32 cellular contexts compared by ENCODE assay signal in the genomic region with DNA sequence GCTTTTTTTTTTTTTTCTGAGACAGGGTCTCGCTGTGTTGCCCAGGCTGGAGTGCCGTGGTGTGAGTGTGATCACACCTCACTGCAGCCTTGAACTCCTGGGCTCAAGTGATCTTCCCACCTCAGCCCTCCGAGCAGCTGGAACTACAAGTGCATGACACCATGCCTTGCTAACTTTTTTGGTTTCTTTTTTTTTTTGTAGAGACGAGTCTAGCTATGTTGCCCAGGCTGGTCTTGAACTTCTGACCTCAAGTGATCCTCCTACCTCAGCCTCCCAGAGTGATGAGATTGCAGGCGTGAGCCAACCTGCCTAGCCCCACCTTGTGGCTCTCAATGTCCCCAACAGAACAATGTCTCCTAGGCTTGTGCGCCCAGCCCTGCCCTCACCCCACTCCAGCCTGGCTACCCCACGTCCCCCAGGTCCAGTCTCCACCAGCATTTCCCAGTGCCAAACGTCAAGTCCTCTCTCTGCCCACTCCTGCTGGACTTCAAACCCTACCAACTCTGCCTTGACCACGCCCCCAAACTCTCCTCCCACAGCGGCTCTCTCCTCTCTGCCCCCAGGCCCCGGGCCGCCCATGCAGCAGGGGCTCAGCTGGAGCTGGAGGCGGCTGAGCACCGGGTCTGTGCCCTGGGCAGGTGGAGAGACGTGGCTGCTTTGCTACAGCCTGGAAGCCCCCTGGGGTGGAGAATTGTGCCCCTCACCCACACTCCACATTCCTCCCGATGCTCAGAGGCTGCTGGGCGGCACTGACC. TPM values are rescaled to one million over a fixed set of nuclear protein-coding genes. Genes with fewer than 3 reads are reported as not detected.
A peak's percentile ranks its signal among the peaks of the same experiment; 100 is the strongest.
DNase-seq lines count a peak whose midpoint lies in the region; ATAC-seq, FAIRE-seq and TF ChIP-seq lines count a peak whose summit lies in the region.
"Had no signal": no experiment of that assay in that cellular context is flagged by ENCODE, and none has a peak within 500 bp of the region (broad histone marks: within the 10 kb centered on the region; RNA-seq: fewer than 3 reads in every experiment).

No MANE protein-coding gene starts in this region.

- intact Hi-C loops in kidney (cut with DNase I): no loop called here

- peaks cover 50% of the 10 kb centered on the region for H3K4me1 ChIP-seq in BLaER1
- H3K4me1 ChIP-seq in CD4-positive, CD25-positive, alpha-beta regulatory T cell (ENCODE audit: control insufficient read depth, insufficient read depth, low read length, poor library complexity, severe bottlenecking): no peaks in the 10 kb centered on the region
- H3K4me1 ChIP-seq in kidney (ENCODE audit: control insufficient read depth in 1 of 2, insufficient read depth in 1 of 2, low read depth in 1 of 2, low read length in 2 of 2): no peaks in the 10 kb centered on the region
- H3K4me1 ChIP-seq: esophagus muscularis mucosa, heart left ventricle, sigmoid colon had no signal

- ATAC-seq in CD4-positive, CD25-positive, alpha-beta regulatory T cell (ENCODE audit: low read depth in 2 of 2): no peak
- ATAC-seq in T-helper 17 cell (no peak), GM19463 (IDR thresholded peaks at IDR 0.05; ENCODE audit: unreplicated experiment) (no peak), GM19397 (IDR thresholded peaks at IDR 0.05; ENCODE audit: unreplicated experiment) (no peak)
- ATAC-seq: activated CD4-positive, alpha-beta T cell treated with anti-CD3 and anti-CD28 coated beads for 36 hours; heart left ventricle had no signal

- DNase-seq in CD4-positive, CD25-positive, alpha-beta regulatory T cell: no peak
- DNase-seq in T-helper 17 cell: no peak
- DNase-seq in kidney: peak; percentile 70
- no peak for DNase-seq in activated CD4-positive, alpha-beta T cell treated with anti-CD3 and anti-CD28 coated beads, Interleukin-2, amount 10 ng/mL, durations not matched to agents 7 days and 5 days
- DNase-seq: activated CD4-positive, alpha-beta T cell treated with anti-CD3 and anti-CD28 coated beads for 36 hours; activated gamma-delta T cell; foreskin fibroblast; GDM1; KG1; MG63; NCI-H1417 treated with DMSO at 0.1 percent for 48 hours; NCI-H2081 treated with DMSO at 0.1 percent for 48 hours; NCI-H345; SIG-M5; sigmoid colon; stimulated activated CD4-positive, alpha-beta T cell treated with anti-CD3 and anti-CD28 coated beads, Interleukin-4, amount 100 ng/mL, for 24 hours; SW 1271; T-helper 9 cell; trophoblast cell had no signal

- H3K27ac ChIP-seq in BLaER1 (no peak overlapping the region), kidney (ENCODE audit: low read depth in 2 of 2, low read length in 2 of 2) (no peak overlapping the region)
- H3K27ac ChIP-seq in CD4-positive, CD25-positive, alpha-beta regulatory T cell (ENCODE audit: insufficient read depth, low read length, poor library complexity, severe bottlenecking): no peak overlapping the region
- H3K27ac ChIP-seq: esophagus muscularis mucosa, heart left ventricle, neutrophil, sigmoid colon had no signal

- CTCF ChIA-PET in activated CD4-positive, alpha-beta T cell treated with anti-CD3 and anti-CD28 coated beads, Interleukin-2, amount 10 ng/mL, durations not matched to agents 7 days and 5 days (lab: Charles Lee): no interaction called here

- peak overlapping the region; percentile 70 for H3K4me2 ChIP-seq in BLaER1

- peak overlapping the region in 2 of 3 donors; percentile 20 to 77 for H3K27ac Mint-ChIP-seq in CD4-positive, CD25-positive, alpha-beta regulatory T cell
- peak overlapping the region; percentile 72 for H3K27ac Mint-ChIP-seq in T-helper 17 cell
- H3K27ac Mint-ChIP-seq in activated CD4-positive, alpha-beta T cell treated with anti-CD3 and anti-CD28 coated beads, Interleukin-2, amount 10 ng/mL, durations not matched to agents 7 days and 5 days: no peak overlapping the region
- H3K27ac Mint-ChIP-seq: activated CD4-positive, alpha-beta T cell treated with anti-CD3 and anti-CD28 coated beads for 36 hours; dendritic cell treated with granulocyte-macrophage colony-stimulating factor and Interleukin-4, amounts not matched to agents 40 ng/mL and 50 ng/mL, for 4 days; mesothelial cell of epicardium had no signal

- no peak overlapping the region for H3K9ac ChIP-seq in BLaER1
- H3K9ac ChIP-seq in kidney (ENCODE audit: low read length in 2 of 2): no peak overlapping the region

- peaks cover 0 to 2% (median 0%) of the 10 kb centered on the region in 4 donors for H3K4me1 Mint-ChIP-seq in CD4-positive, CD25-positive, alpha-beta regulatory T cell
- H3K4me1 Mint-ChIP-seq in T-helper 17 cell: no peaks in the 10 kb centered on the region
- H3K4me1 Mint-ChIP-seq in activated CD4-positive, alpha-beta T cell treated with anti-CD3 and anti-CD28 coated beads, Interleukin-2, amount 10 ng/mL, durations not matched to agents 7 days and 5 days: no peaks in the 10 kb centered on the region
- H3K4me1 Mint-ChIP-seq: activated CD4-positive, alpha-beta T cell treated with anti-CD3 and anti-CD28 coated beads for 36 hours; CD14-positive monocyte; central memory CD8-positive, alpha-beta T cell; mesothelial cell of epicardium had no signal

- no peaks in the 10 kb centered on the region for H4K20me1 ChIP-seq in BLaER1

- no peaks in the 10 kb centered on the region for H3K27me3 Mint-ChIP-seq in CD4-positive, CD25-positive, alpha-beta regulatory T cell
- no peaks in the 10 kb centered on the region for H3K27me3 Mint-ChIP-seq in T-helper 17 cell
- H3K27me3 Mint-ChIP-seq in activated CD4-positive, alpha-beta T cell treated with anti-CD3 and anti-CD28 coated beads, Interleukin-2, amount 10 ng/mL, durations not matched to agents 7 days and 5 days: no peaks in the 10 kb centered on the region
- H3K27me3 Mint-ChIP-seq: activated CD4-positive, alpha-beta T cell treated with anti-CD3 and anti-CD28 coated beads for 36 hours; central memory CD8-positive, alpha-beta T cell; dendritic cell treated with granulocyte-macrophage colony-stimulating factor and Interleukin-4, amounts not matched to agents 40 ng/mL and 50 ng/mL, for 4 days had no signal

- POLR2A ChIA-PET in activated CD4-positive, alpha-beta T cell treated with anti-CD3 and anti-CD28 coated beads, Interleukin-2, amount 10 ng/mL, durations not matched to agents 7 days and 5 days (lab: Charles Lee): no interaction called here

- no peak for TF ChIP-seq CTCF in kidney (IDR thresholded peaks at IDR 0.05; ENCODE audit: borderline replicate concordance, extremely low read depth, insufficient read depth)

- H3K4me3 Mint-ChIP-seq in CD4-positive, CD25-positive, alpha-beta regulatory T cell: peak overlapping the region in 1 of 4 donors; percentile 38
- H3K4me3 Mint-ChIP-seq in T-helper 17 cell: no peak overlapping the region
- no peak overlapping the region for H3K4me3 Mint-ChIP-seq in activated CD4-positive, alpha-beta T cell treated with anti-CD3 and anti-CD28 coated beads, Interleukin-2, amount 10 ng/mL, durations not matched to agents 7 days and 5 days
- H3K4me3 Mint-ChIP-seq: activated CD4-positive, alpha-beta T cell treated with anti-CD3 and anti-CD28 coated beads for 36 hours; CD14-positive monocyte; central memory CD8-positive, alpha-beta T cell; dendritic cell treated with granulocyte-macrophage colony-stimulating factor and Interleukin-4, amounts not matched to agents 40 ng/mL and 50 ng/mL, for 4 days; mesothelial cell of epicardium had no signal

- H3K9me3 ChIP-seq in BLaER1: no peaks in the 10 kb centered on the region
- H3K9me3 ChIP-seq in CD4-positive, CD25-positive, alpha-beta regulatory T cell (ENCODE audit: control insufficient read depth in 2 of 2, low read length in 2 of 2): no peaks in the 10 kb centered on the region
- H3K9me3 ChIP-seq in T-helper 17 cell (ENCODE audit: control insufficient read depth, low read length, poor library complexity, severe bottlenecking): no peaks in the 10 kb centered on the region
- H3K9me3 ChIP-seq in kidney (ENCODE audit: control insufficient read depth in 1 of 2, low read length in 2 of 2): no peaks in the 10 kb centered on the region
- H3K9me3 ChIP-seq: esophagus muscularis mucosa, heart left ventricle, MG63, neutrophil, sigmoid colon had no signal

- no peaks in the 10 kb centered on the region for H3K27me3 ChIP-seq in BLaER1
- H3K27me3 ChIP-seq in CD4-positive, CD25-positive, alpha-beta regulatory T cell (ENCODE audit: control insufficient read depth, insufficient read depth, low read length): no peaks in the 10 kb centered on the region
- H3K27me3 ChIP-seq: esophagus muscularis mucosa, heart left ventricle, MG63, neutrophil, sigmoid colon had no signal

- H3K9me3 Mint-ChIP-seq in CD4-positive, CD25-positive, alpha-beta regulatory T cell: no peaks in the 10 kb centered on the region
- no peaks in the 10 kb centered on the region for H3K9me3 Mint-ChIP-seq in activated CD4-positive, alpha-beta T cell treated with anti-CD3 and anti-CD28 coated beads, Interleukin-2, amount 10 ng/mL, durations not matched to agents 7 days and 5 days
- H3K9me3 Mint-ChIP-seq: CD14-positive monocyte; central memory CD8-positive, alpha-beta T cell; dendritic cell treated with granulocyte-macrophage colony-stimulating factor and Interleukin-4, amounts not matched to agents 40 ng/mL and 50 ng/mL, for 4 days; mesothelial cell of epicardium had no signal

- no peak overlapping the region for H3K4me3 ChIP-seq in BLaER1
- H3K4me3 ChIP-seq in CD4-positive, CD25-positive, alpha-beta regulatory T cell (ENCODE audit: low read depth, low read length): no peak overlapping the region
- H3K4me3 ChIP-seq in kidney (ENCODE audit: low read length in 2 of 2): no peak overlapping the region
- H3K4me3 ChIP-seq: esophagus muscularis mucosa, heart left ventricle, MG63, sigmoid colon had no signal

- peaks cover 28% of the 10 kb centered on the region for H3K36me3 Mint-ChIP-seq in CD4-positive, CD25-positive, alpha-beta regulatory T cell
- no peaks in the 10 kb centered on the region for H3K36me3 Mint-ChIP-seq in T-helper 17 cell (ENCODE audit: low read depth)
- H3K36me3 Mint-ChIP-seq in activated CD4-positive, alpha-beta T cell treated with anti-CD3 and anti-CD28 coated beads, Interleukin-2, amount 10 ng/mL, durations not matched to agents 7 days and 5 days (ENCODE audit: low read depth): peaks cover 21% of the 10 kb centered on the region

- FAIRE-seq in kidney (lab: Jason Lieb, UNC): no peak
- FAIRE-seq: H54, keratinocyte had no signal

- H3K36me3 ChIP-seq in BLaER1 (peaks cover 27% of the 10 kb centered on the region; the same call in 1 of the 2 replicates), kidney (ENCODE audit: control insufficient read depth in 1 of 2, insufficient read depth in 2 of 2, low read length in 2 of 2) (peaks cover 0 to 6% of the 10 kb centered on the region in 2 donors)
- peaks cover 47% of the 10 kb centered on the region for H3K36me3 ChIP-seq in CD4-positive, CD25-positive, alpha-beta regulatory T cell (ENCODE audit: control insufficient read depth, insufficient read depth, low read length)
- H3K36me3 ChIP-seq: MG63 had no signal

RNA-seq across cellular contexts. Expression of gene BHLHA15, which starts 18.9 kb away (rescaled TPM):
- not detected for total RNA-seq in CD4-positive, CD25-positive, alpha-beta regulatory T cell
- polyA plus RNA-seq in CD4-positive, CD25-positive, alpha-beta regulatory T cell: not detected
- total RNA-seq in T-helper 17 cell: not detected
- total RNA-seq in kidney: 3.1 TPM
- polyA plus RNA-seq in kidney (ENCODE audit: insufficient read depth, low read depth, low replicate concordance): not detected
- total RNA-seq in activated CD4-positive, alpha-beta T cell treated with anti-CD3 and anti-CD28 coated beads, Interleukin-2, amount 10 ng/mL, durations not matched to agents 7 days and 5 days: not detected
- total RNA-seq: esophagus muscularis mucosa, mesothelial cell of epicardium, sigmoid colon, subcutaneous adipose tissue had no signal
- polyA plus RNA-seq: CD14-positive monocyte, keratinocyte had no signal

RNA-seq across cellular contexts. Expression of gene TECPR1, which starts 21.9 kb away (rescaled TPM):
- total RNA-seq in CD4-positive, CD25-positive, alpha-beta regulatory T cell: 118 TPM
- polyA plus RNA-seq in CD4-positive, CD25-positive, alpha-beta regulatory T cell: 10 to 100 TPM; 11.0 to 21.3 (median 15.7) TPM
- 100 to 1,000 TPM in 1 of 2 donors, 10 to 100 TPM in 1; 76.5 to 100 TPM for total RNA-seq in T-helper 17 cell
- 39.5 TPM for total RNA-seq in kidney
- 5.1 TPM for polyA plus RNA-seq in kidney (ENCODE audit: insufficient read depth, low read depth, low replicate concordance)
- total RNA-seq in activated CD4-positive, alpha-beta T cell treated with anti-CD3 and anti-CD28 coated beads, Interleukin-2, amount 10 ng/mL, durations not matched to agents 7 days and 5 days: 10 to 100 TPM; 82.5 to 99.2 TPM

RNA-seq across cellular contexts. Expression of gene BRI3, which starts 51.3 kb away (rescaled TPM):
- total RNA-seq in CD4-positive, CD25-positive, alpha-beta regulatory T cell: 55.9 TPM
- 10 to 100 TPM; 15.6 to 19.2 (median 16.2) TPM for polyA plus RNA-seq in CD4-positive, CD25-positive, alpha-beta regulatory T cell
- total RNA-seq in T-helper 17 cell (10 to 100 TPM; 67.1 to 77.1 TPM), kidney (192 TPM)
- 240 TPM for polyA plus RNA-seq in kidney (ENCODE audit: insufficient read depth, low read depth, low replicate concordance)
- total RNA-seq in activated CD4-positive, alpha-beta T cell treated with anti-CD3 and anti-CD28 coated beads, Interleukin-2, amount 10 ng/mL, durations not matched to agents 7 days and 5 days: 10 to 100 TPM; 42.0 to 48.3 TPM
